In genomic region chr1:31904339-31905092, GRCh38 we compare ENCODE assay signal across 10 cellular contexts. TPM values are rescaled to one million over a fixed set of nuclear protein-coding genes. Genes with fewer than 3 reads are reported as not detected.
A peak's percentile ranks its signal among the peaks of the same experiment; 100 is the strongest.
DNase-seq lines count a peak whose midpoint lies in the region; ATAC-seq and TF ChIP-seq lines count a peak whose summit lies in the region.
"Had no signal": no experiment of that assay in that cellular context is flagged by ENCODE, and none has a peak within 500 bp of the region (broad histone marks: within the 10 kb centered on the region; RNA-seq: fewer than 3 reads in every experiment).

No MANE protein-coding gene starts in this region.

- ATAC-seq in T-cell (replicated peaks in 1 of 4): peak in 2 of 4 experiments; percentile 18 to 22
- ATAC-seq in stimulated activated naive B cell treated with anti-CD40 and anti-IgM and Interleukin-4, amounts not matched to agents 10 μg/mL and 1 μg/mL and 100 μg/mL, for 72 hours (replicated peaks): no peak

- H3K27ac Mint-ChIP-seq in activated naive CD4-positive, alpha-beta T cell treated with anti-CD3 and anti-CD28 coated beads for 36 hours: peak overlapping the region; percentile 65
- H3K27ac Mint-ChIP-seq in T-cell: peak overlapping the region; percentile 56 to 58
- H3K27ac Mint-ChIP-seq in stimulated activated naive B cell treated with anti-CD40 and anti-IgM and Interleukin-4, amounts not matched to agents 10 μg/mL and 1 μg/mL and 100 μg/mL, for 72 hours: peak overlapping the region; percentile 52

- H3K27me3 ChIP-seq in cardiac muscle cell (no peaks in the 10 kb centered on the region), brain microvascular endothelial cell (replicated peaks) (no peaks in the 10 kb centered on the region)
- H3K27me3 ChIP-seq: BLaER1 had no signal

- CTCF ChIA-PET in activated naive CD4-positive, alpha-beta T cell treated with anti-CD3 and anti-CD28 coated beads for 36 hours (lab: Charles Lee): interaction anchor here (0.7 to 1.9 kb wide), 4 partner anchors 9 to 89 kb away, joined by 3 to 5 read pairs (median 4); partner anchors contain the start of gene SPOCD1
- CTCF ChIA-PET in T-cell (lab: Charles Lee): no interaction called here

- no peak for TF ChIP-seq CTCF in cardiac muscle cell (IDR thresholded peaks at IDR 0.05; ENCODE audit: low read depth, low read length)
- TF ChIP-seq CTCF in brain microvascular endothelial cell (IDR thresholded peaks at IDR 0.05; ENCODE audit: low read depth, low read length, missing control alignments): no peak

- H3K4me3 ChIP-seq in cardiac muscle cell: no peak overlapping the region
- H3K4me3 ChIP-seq in brain microvascular endothelial cell (ENCODE audit: low read depth, low read length): no peak overlapping the region
- H3K4me3 ChIP-seq: BLaER1 had no signal

- H3K9me3 ChIP-seq in cardiac muscle cell (ENCODE audit: low read depth): no peaks in the 10 kb centered on the region
- H3K9me3 ChIP-seq: BLaER1 had no signal

- in situ Hi-C loops in brain microvascular endothelial cell (cut with HindIII; ENCODE audit: low pct_ligation_motif_present, low sequenced_read_pairs): no loop called here

- H3K4me1 Mint-ChIP-seq in activated naive CD4-positive, alpha-beta T cell treated with anti-CD3 and anti-CD28 coated beads for 36 hours (ENCODE audit: low read depth): peaks cover 25% of the 10 kb centered on the region
- peaks cover 23 to 28% (median 25%) of the 10 kb centered on the region in 3 donors for H3K4me1 Mint-ChIP-seq in T-cell
- H3K4me1 Mint-ChIP-seq in stimulated activated naive B cell treated with anti-CD40 and anti-IgM and Interleukin-4, amounts not matched to agents 10 μg/mL and 1 μg/mL and 100 μg/mL, for 72 hours: peaks cover 18 to 46% of the 10 kb centered on the region in 2 donors

- H3K27ac ChIP-seq in cardiac muscle cell (peak overlapping the region; percentile 7), brain microvascular endothelial cell (no peak overlapping the region)
- H3K27ac ChIP-seq: BLaER1 had no signal

- H3K9me3 Mint-ChIP-seq in activated naive CD4-positive, alpha-beta T cell treated with anti-CD3 and anti-CD28 coated beads for 36 hours: no peaks in the 10 kb centered on the region
- H3K9me3 Mint-ChIP-seq in T-cell: no peaks in the 10 kb centered on the region
- peaks cover 4% of the 10 kb centered on the region in 2 donors for H3K9me3 Mint-ChIP-seq in stimulated activated naive B cell treated with anti-CD40 and anti-IgM and Interleukin-4, amounts not matched to agents 10 μg/mL and 1 μg/mL and 100 μg/mL, for 72 hours

- intact Hi-C loops in activated naive CD4-positive, alpha-beta T cell treated with anti-CD3 and anti-CD28 coated beads for 36 hours (cut with micrococcal nuclease): no loop called here

- H3K36me3 ChIP-seq in cardiac muscle cell (peaks cover 24% of the 10 kb centered on the region), brain microvascular endothelial cell (replicated peaks) (peaks cover 39% of the 10 kb centered on the region)

- no peaks in the 10 kb centered on the region for H3K27me3 Mint-ChIP-seq in activated naive CD4-positive, alpha-beta T cell treated with anti-CD3 and anti-CD28 coated beads for 36 hours (ENCODE audit: low read depth)
- no peaks in the 10 kb centered on the region for H3K27me3 Mint-ChIP-seq in T-cell
- H3K27me3 Mint-ChIP-seq in stimulated activated naive B cell treated with anti-CD40 and anti-IgM and Interleukin-4, amounts not matched to agents 10 μg/mL and 1 μg/mL and 100 μg/mL, for 72 hours: no peaks in the 10 kb centered on the region

- H3K4me3 Mint-ChIP-seq in activated naive CD4-positive, alpha-beta T cell treated with anti-CD3 and anti-CD28 coated beads for 36 hours: no peak overlapping the region
- no peak overlapping the region for H3K4me3 Mint-ChIP-seq in T-cell
- H3K4me3 Mint-ChIP-seq in stimulated activated naive B cell treated with anti-CD40 and anti-IgM and Interleukin-4, amounts not matched to agents 10 μg/mL and 1 μg/mL and 100 μg/mL, for 72 hours: no peak overlapping the region

- H3K36me3 Mint-ChIP-seq in activated naive CD4-positive, alpha-beta T cell treated with anti-CD3 and anti-CD28 coated beads for 36 hours (ENCODE audit: low read depth): peaks cover 28% of the 10 kb centered on the region
- H3K36me3 Mint-ChIP-seq in T-cell: peaks cover 34% of the 10 kb centered on the region
- H3K36me3 Mint-ChIP-seq in stimulated activated naive B cell treated with anti-CD40 and anti-IgM and Interleukin-4, amounts not matched to agents 10 μg/mL and 1 μg/mL and 100 μg/mL, for 72 hours: peaks cover 37 to 40% of the 10 kb centered on the region in 2 donors

- DNase-seq in activated naive CD4-positive, alpha-beta T cell treated with anti-CD3 and anti-CD28 coated beads for 36 hours: peak; percentile 30
- DNase-seq in activated naive CD4-positive, alpha-beta T cell (lab: John Stamatoyannopoulos, UW): no peak
- DNase-seq in T-cell (no peak), cardiac muscle cell (ENCODE audit: low read depth in 1 of 2, low spot score in 1 of 2) (peak in 1 of 2 donors; percentile 42), brain microvascular endothelial cell (no peak), OCI-M2 (lab: John Stamatoyannopoulos, UW; ENCODE audit: unreplicated experiment) (no peak), NCI-H2081 (lab: John Stamatoyannopoulos, UW) (no peak)
- no peak for DNase-seq in stimulated activated naive B cell treated with anti-CD40 and anti-IgM and Interleukin-4, amounts not matched to agents 10 μg/mL and 1 μg/mL and 100 μg/mL, for 72 hours
- DNase-seq: SW 1271 had no signal

- POLR2A ChIA-PET in T-cell (lab: Charles Lee): interaction anchor here in 1 of 2 donors (0.6 kb wide), 1 partner anchor 724 kb away, joined by 3 read pairs; no protein-coding TSS in a partner anchor

- H3K4me1 ChIP-seq in cardiac muscle cell (ENCODE audit: low read depth): no peaks in the 10 kb centered on the region
- H3K4me1 ChIP-seq: BLaER1 had no signal

RNA-seq across cellular contexts. Expression of gene PTP4A2, which starts 33.7 kb away (rescaled TPM):
- total RNA-seq in activated naive CD4-positive, alpha-beta T cell treated with anti-CD3 and anti-CD28 coated beads for 36 hours: 100 to 1,000 TPM; 240 to 263 TPM
- total RNA-seq in T-cell: 100 to 1,000 TPM; 187 to 341 (median 224) TPM
- 105 and 161 TPM in 2 replicates for total RNA-seq in cardiac muscle cell
- 285 and 366 TPM in 2 replicates for polyA plus RNA-seq in cardiac muscle cell
